In genomic region chr17:28862497-28862896, GRCh38 we compare ENCODE assay signal across 21 cellular contexts.
DNase-seq lines count a peak whose midpoint lies in the region; ATAC-seq and TF ChIP-seq lines count a peak whose summit lies in the region.
"Had no signal": no experiment of that assay in that cellular context is flagged by ENCODE, and none has a peak within 500 bp of the region (broad histone marks: within the 10 kb centered on the region; RNA-seq: fewer than 3 reads in every experiment).

No MANE protein-coding gene starts in this region.

- peak overlapping the region; percentile 33 for H3K27ac ChIP-seq in RWPE1
- H3K27ac ChIP-seq: GM23248 had no signal

- H3K4me3 Mint-ChIP-seq in stimulated activated naive CD8-positive, alpha-beta T cell treated with anti-CD3 and anti-CD28 coated beads, Interleukin-15, amount 100 ng/mL, for 72 hours: no peak overlapping the region
- H3K4me3 Mint-ChIP-seq: H9, HFFc6 had no signal

- TF ChIP-seq CTCF in RWPE1 (conservative IDR thresholded peaks at IDR 0.05; ENCODE audit: low read depth) (no peak), GM13976 (IDR thresholded peaks at IDR 0.05; ENCODE audit: borderline replicate concordance, control extremely low read depth, extremely low read depth, insufficient read depth, missing control alignments) (no peak), GM20000 (IDR thresholded peaks at IDR 0.05; ENCODE audit: extremely low read depth, missing control alignments) (no peak)

- peak overlapping the region; percentile 52 to 59 for H3K27ac Mint-ChIP-seq in stimulated activated naive CD8-positive, alpha-beta T cell treated with anti-CD3 and anti-CD28 coated beads, Interleukin-15, amount 100 ng/mL, for 72 hours
- H3K27ac Mint-ChIP-seq: HFFc6 had no signal

- no peaks in the 10 kb centered on the region for H3K27me3 Mint-ChIP-seq in stimulated activated naive CD8-positive, alpha-beta T cell treated with anti-CD3 and anti-CD28 coated beads, Interleukin-15, amount 100 ng/mL, for 72 hours

- POLR2A ChIA-PET in RWPE1 (lab: Yijun Ruan, JAX; ENCODE audit: low non-redundant PET): no interaction called here

- peaks cover 16% of the 10 kb centered on the region for H3K4me1 Mint-ChIP-seq in stimulated activated naive CD8-positive, alpha-beta T cell treated with anti-CD3 and anti-CD28 coated beads, Interleukin-15, amount 100 ng/mL, for 72 hours

- no peak for TF ChIP-seq POLR2A in erythroblast (IDR thresholded peaks at IDR 0.05; ENCODE audit: low read length)

- DNase-seq in stimulated activated naive CD8-positive, alpha-beta T cell treated with anti-CD3 and anti-CD28 coated beads, Interleukin-15, amount 100 ng/mL, for 72 hours: no peak
- DNase-seq in stimulated activated naive CD8-positive, alpha-beta T cell treated with anti-CD3 and anti-CD28 coated beads, Interleukin-15, Interleukin-2, amounts not matched to agents 100 U/mL and 50 U/mL, for 24 hours: no peak
- DNase-seq in RWPE1 (ENCODE audit: low spot score): no peak
- peak; percentile 48 to 68 for DNase-seq in erythroblast (lab: John Stamatoyannopoulos, UW)
- DNase-seq in GM13976 (ENCODE audit: low spot score): no peak
- no peak for DNase-seq in GM20000 (ENCODE audit: low spot score)
- DNase-seq: BE2C, COR-L47, DMS79, GM23248, HFFc6, MG63, NCI-H1417, NCI-H1694 treated with DMSO at 0.1 percent for 48 hours, NCI-H2081 treated with DMSO at 0.1 percent for 48 hours, NCI-H2171 treated with DMSO at 0.1 percent for 48 hours, NCI-H524 treated with DMSO at 0.1 percent for 48 hours, NCI-H82, Right ventricle myocardium superior had no signal

- in situ Hi-C loops in GM13976 (cut with MboI; ENCODE audit: low sequenced_read_pairs, unreplicated experiment): no loop called here

- H3K9me3 Mint-ChIP-seq in stimulated activated naive CD8-positive, alpha-beta T cell treated with anti-CD3 and anti-CD28 coated beads, Interleukin-15, amount 100 ng/mL, for 72 hours: no peaks in the 10 kb centered on the region
- H3K9me3 Mint-ChIP-seq: H9, HFFc6 had no signal

- no peak for ATAC-seq in stimulated activated naive CD8-positive, alpha-beta T cell treated with anti-CD3 and anti-CD28 coated beads, Interleukin-15, amount 100 ng/mL, for 72 hours
- ATAC-seq in stimulated activated naive CD8-positive, alpha-beta T cell treated with anti-CD3 and anti-CD28 coated beads, Interleukin-15, Interleukin-2, amounts not matched to agents 100 U/mL and 50 U/mL, for 24 hours: no peak
- no peak for ATAC-seq in HG02970 (IDR thresholded peaks at IDR 0.05; ENCODE audit: low FRiP score, unreplicated experiment)

- CTCF ChIA-PET in RWPE1 (lab: Yijun Ruan, JAX): interaction anchor here (1.4 kb wide), 1 partner anchor 16 kb away, joined by 3 read pairs; no protein-coding TSS in a partner anchor

Comparison
In these comparisons a context has a peak if more than half of its experiments do, and no peak if none do; other contexts are left out.
1. DNase-seq: peak in erythroblast (2 of 2); none in stimulated activated naive CD8-positive, alpha-beta T cell treated with anti-CD3 and anti-CD28 coated beads, Interleukin-15, amount 100 ng/mL, for 72 hours (0 of 2), stimulated activated naive CD8-positive, alpha-beta T cell treated with anti-CD3 and anti-CD28 coated beads, Interleukin-15, Interleukin-2, amounts not matched to agents 100 U/mL and 50 U/mL, for 24 hours (single experiment), RWPE1 (single experiment), GM13976 (single experiment) and GM20000 (single experiment).